ENCODE assay signal across 9 cellular contexts in genomic region chr12:12720052-12720451, GRCh38. TPM values are rescaled to one million over a fixed set of nuclear protein-coding genes. Genes with fewer than 3 reads are reported as not detected.
DNase-seq lines count a peak whose midpoint lies in the region; ATAC-seq and TF ChIP-seq lines count a peak whose summit lies in the region.
"Had no signal": no experiment of that assay in that cellular context is flagged by ENCODE, and none has a peak within 500 bp of the region (broad histone marks: within the 10 kb centered on the region; RNA-seq: fewer than 3 reads in every experiment).

No MANE protein-coding gene starts in this region.

- peaks cover 11% of the 10 kb centered on the region for H3K36me3 ChIP-seq in Panc1 (ENCODE audit: control insufficient read depth, insufficient read depth, low read length)
- peaks cover 36% of the 10 kb centered on the region for H3K36me3 ChIP-seq in skeletal muscle satellite cell (ENCODE audit: insufficient read depth, low read length)

- no TSS peak for BruUV-seq in Panc1 (replicated peaks; lab: Mats Ljungman, UMichigan)

- POLR2A ChIA-PET in Panc1 (lab: Charles Lee) = no interaction called here

- H3K9ac ChIP-seq in skeletal muscle satellite cell (ENCODE audit: low read depth, low read length) = peak overlapping the region; percentile 98

- H3K27me3 ChIP-seq in Panc1 (ENCODE audit: control insufficient read depth, insufficient read depth, low read length) = no peaks in the 10 kb centered on the region
- no peaks in the 10 kb centered on the region for H3K27me3 ChIP-seq in skeletal muscle satellite cell (ENCODE audit: control insufficient read depth, insufficient read depth, low read length)

- DNase-seq in DMS 273 (lab: John Stamatoyannopoulos, UW; ENCODE audit: unreplicated experiment) (peak; percentile 39), DMS 273 treated with DMSO at 0.1 percent for 48 hours (lab: John Stamatoyannopoulos, UW) (no peak), Panc1 (ENCODE audit: low read depth, low spot score) (no peak), epithelial cell of proximal tubule (ENCODE audit: low read depth) (no peak), HCEC 1CT (no peak), NCI-H146 treated with DMSO at 0.1 percent for 48 hours (lab: John Stamatoyannopoulos, UW; ENCODE audit: unreplicated experiment) (no peak)
- DNase-seq in stimulated activated CD4-positive, alpha-beta T cell treated with anti-CD3 and anti-CD28 coated beads, Interleukin-15, amount 100 ng/mL, for 24 hours = no peak
- DNase-seq: 8988T had no signal

- peak overlapping the region; percentile 72 to 93 for H3K4me3 ChIP-seq in Panc1 (ENCODE audit: low read depth in 2 of 2, low read length in 2 of 2)
- peak overlapping the region; percentile 90 for H3K4me3 ChIP-seq in epithelial cell of proximal tubule (ENCODE audit: low read depth, low read length)
- H3K4me3 ChIP-seq in skeletal muscle satellite cell (ENCODE audit: low read length) = peak overlapping the region; percentile 98

- CTCF ChIA-PET in Panc1 (lab: Charles Lee) = interaction anchor here (0.6 kb wide), 1 partner anchor 401 kb away, joined by 7 read pairs; no protein-coding TSS in a partner anchor

- peak overlapping the region; percentile 96 for H3K27ac ChIP-seq in Panc1 (ENCODE audit: low read length)

- H3K4me1 ChIP-seq in Panc1 (ENCODE audit: control insufficient read depth, insufficient read depth, low read length) (peaks cover 35% of the 10 kb centered on the region), skeletal muscle satellite cell (ENCODE audit: control insufficient read depth, insufficient read depth, low read length) (peaks cover 54% of the 10 kb centered on the region)

- peak overlapping the region; percentile 95 for H3K4me2 ChIP-seq in skeletal muscle satellite cell (ENCODE audit: low read length)

- no peak for TF ChIP-seq CTCF in Panc1 (IDR thresholded peaks at IDR 0.05)
- TF ChIP-seq CTCF in epithelial cell of proximal tubule (conservative IDR thresholded peaks at IDR 0.05; ENCODE audit: low read depth, low read length) = no peak

- in situ Hi-C loops in Panc1 (cut with HindIII; ENCODE audit: low pct_unique_long_range_greater_than_20kb, low sequenced_read_pairs) = no loop called here

- intact Hi-C loops in Panc1 (cut with micrococcal nuclease; ENCODE audit: unreplicated experiment) = no loop called here

- no peaks in the 10 kb centered on the region for H3K9me3 ChIP-seq in Panc1 (ENCODE audit: control insufficient read depth, insufficient read depth, low read depth, low read length)
- no peaks in the 10 kb centered on the region for H3K9me3 ChIP-seq in skeletal muscle satellite cell (replicated peaks; ENCODE audit: low read length)

- no peak for ATAC-seq in Panc1

RNA-seq across cellular contexts. Expression of gene CDKN1B, which starts 2.9 kb away (rescaled TPM):
- total RNA-seq in Panc1 (2021; ENCODE audit: unreplicated experiment) = 25.9 TPM
- polyA plus RNA-seq in Panc1 (2012; ENCODE audit: insufficient read length) = 34.2 TPM
- 14.3 and 41.7 TPM in 2 replicates for total RNA-seq in epithelial cell of proximal tubule
- total RNA-seq in skeletal muscle satellite cell (2012; rRNA removed) = 13.9 and 17.5 TPM in 2 replicates

RNA-seq across cellular contexts. Expression of gene GPR19, which starts 24.1 kb away (rescaled TPM):
- 0.82 TPM for total RNA-seq in Panc1 (2021; ENCODE audit: unreplicated experiment)
- polyA plus RNA-seq in Panc1 (2012; ENCODE audit: insufficient read length) = 0.61 TPM
- total RNA-seq in epithelial cell of proximal tubule = 0.80 and 1.1 TPM in 2 replicates
- 0.22 and 0.25 TPM in 2 replicates for total RNA-seq in skeletal muscle satellite cell (2012; rRNA removed)
